Comparison of ENCODE assay signal across 10 cellular contexts in genomic region chr17:78124081-78124835, GRCh38. TPM values are rescaled to one million over a fixed set of nuclear protein-coding genes. Genes with fewer than 3 reads are reported as not detected.
DNase-seq lines count a peak whose midpoint lies in the region; ATAC-seq and TF ChIP-seq lines count a peak whose summit lies in the region.
"Had no signal": no experiment of that assay in that cellular context is flagged by ENCODE, and none has a peak within 500 bp of the region (broad histone marks: within the 10 kb centered on the region; RNA-seq: fewer than 3 reads in every experiment).

No MANE protein-coding gene starts in this region.

- no peaks in the 10 kb centered on the region for H3F3A ChIP-seq in PC-3 (ENCODE audit: low read length, unreplicated experiment)

- H4K20me1 ChIP-seq in PC-3 (ENCODE audit: low read length): no peaks in the 10 kb centered on the region

- peak; percentile 86 to 96 for DNase-seq in AML-193 (lab: John Stamatoyannopoulos, UW)
- DNase-seq in GM13976 (ENCODE audit: low spot score): peak; percentile 81
- peak; percentile 89 for DNase-seq in NOMO-1 treated with dmso at 0.1 percent for 144 hours (lab: John Stamatoyannopoulos, UW; ENCODE audit: unreplicated experiment)
- no peak for DNase-seq in effector memory CD8-positive, alpha-beta T cell
- no peak for DNase-seq in PC-3
- no peak for DNase-seq in NCI-H526 treated with DMSO at 0.1 percent for 48 hours (lab: John Stamatoyannopoulos, UW)
- no peak for DNase-seq in HFFc6
- no peak for DNase-seq in HuH-7.5 (ENCODE audit: low spot score)
- DNase-seq: brain microvascular endothelial cell, Caco-2 had no signal

- no TSS peak for BruUV-seq in PC-3 (replicated peaks; lab: Mats Ljungman, UMichigan)

- no peaks in the 10 kb centered on the region for H3K27me3 ChIP-seq in PC-3 (ENCODE audit: low read length)
- H3K27me3 ChIP-seq: brain microvascular endothelial cell had no signal

- peaks cover 15% of the 10 kb centered on the region for H3K4me1 ChIP-seq in PC-3 (ENCODE audit: insufficient read depth, low read length)

- no peaks in the 10 kb centered on the region for H3K27me3 Mint-ChIP-seq in effector memory CD8-positive, alpha-beta T cell
- H3K27me3 Mint-ChIP-seq in HFFc6 (ENCODE audit: insufficient read depth): peaks cover 13% of the 10 kb centered on the region

- TF ChIP-seq CTCF in GM13976 (IDR thresholded peaks at IDR 0.05; ENCODE audit: borderline replicate concordance, control extremely low read depth, extremely low read depth, insufficient read depth, missing control alignments) (no peak), PC-3 (conservative IDR thresholded peaks at IDR 0.05; ENCODE audit: low read depth, low read length) (no peak), HFFc6 (IDR thresholded peaks at IDR 0.05) (no peak)

- no peak overlapping the region for H3K9ac ChIP-seq in PC-3 (ENCODE audit: low read length)

- H3K9me3 ChIP-seq in PC-3 (ENCODE audit: low read length): no peaks in the 10 kb centered on the region
- H3K9me3 ChIP-seq: Caco-2 had no signal

- peaks cover 92% of the 10 kb centered on the region for H3K36me3 Mint-ChIP-seq in effector memory CD8-positive, alpha-beta T cell (ENCODE audit: insufficient read depth)
- no peaks in the 10 kb centered on the region for H3K36me3 Mint-ChIP-seq in HFFc6 (ENCODE audit: low read depth)

- H3K9me2 ChIP-seq in PC-3 (replicated peaks; ENCODE audit: low read length): no peaks in the 10 kb centered on the region

- CTCF ChIA-PET in PC-3 (lab: Charles Lee): no interaction called here

- intact Hi-C loops in PC-3 (cut with micrococcal nuclease): no loop called here

- H3K4me1 Mint-ChIP-seq in effector memory CD8-positive, alpha-beta T cell (ENCODE audit: low read depth in 2 of 2): peaks cover 58 to 60% of the 10 kb centered on the region in 2 donors
- H3K4me1 Mint-ChIP-seq in HFFc6 (ENCODE audit: low read depth): 0 out of 2 replicates have a peak, but pooled peaks cover 5% of the 10 kb centered on the region

- peak overlapping the region; percentile 91 to 95 for H3K27ac Mint-ChIP-seq in effector memory CD8-positive, alpha-beta T cell
- no peak overlapping the region for H3K27ac Mint-ChIP-seq in HFFc6

- H3K36me3 ChIP-seq in PC-3 (ENCODE audit: low read depth, low read length): peaks cover 18% of the 10 kb centered on the region; the same call in 1 of the 2 replicates

- peaks cover 23% of the 10 kb centered on the region for H3K79me2 ChIP-seq in PC-3 (ENCODE audit: low read length)

- H3K9me3 Mint-ChIP-seq in effector memory CD8-positive, alpha-beta T cell: no peaks in the 10 kb centered on the region
- no peaks in the 10 kb centered on the region for H3K9me3 Mint-ChIP-seq in HFFc6

- no peak overlapping the region for H3K27ac ChIP-seq in PC-3 (ENCODE audit: low read length)
- H3K27ac ChIP-seq: brain microvascular endothelial cell had no signal

- in situ Hi-C loops in GM13976 (cut with MboI; ENCODE audit: low sequenced_read_pairs, unreplicated experiment): no loop called here

- no peak overlapping the region for H3K4me2 ChIP-seq in PC-3 (ENCODE audit: low read length)

- peak overlapping the region; percentile 83 to 86 for H3K4me3 Mint-ChIP-seq in effector memory CD8-positive, alpha-beta T cell
- no peak overlapping the region for H3K4me3 Mint-ChIP-seq in HFFc6

- H2AFZ ChIP-seq in PC-3 (ENCODE audit: low read length): no peak overlapping the region

- H3K4me3 ChIP-seq in PC-3 (ENCODE audit: low read length): no peak overlapping the region

- ATAC-seq in effector memory CD8-positive, alpha-beta T cell (replicated peaks): no peak
- ATAC-seq in PC-3: no peak

- POLR2A ChIA-PET in PC-3 (lab: Charles Lee; ENCODE audit: unreplicated experiment): no interaction called here

RNA-seq across cellular contexts. Expression of gene TMC6, which starts 4.3 kb away (rescaled TPM):
- total RNA-seq in PC-3 (2014; rRNA removed): 97.3 and 138 TPM in 2 replicates
- total RNA-seq in HFFc6 (2021; fragmentation: NEBNext Ultra II Directional; extraction: Animal tissue kit (Norgen Biotek cat#: 25700)): under 1 TPM in 2 of 6 experiments, not detected in 4; 0.20 to 0.59 TPM

RNA-seq across cellular contexts. Expression of gene TMC8, which starts 6.3 kb away (rescaled TPM):
- 4.6 and 5.3 TPM in 2 replicates for total RNA-seq in PC-3 (2014; rRNA removed)
- not detected for total RNA-seq in HFFc6 (2021; fragmentation: NEBNext Ultra II Directional; extraction: Animal tissue kit (Norgen Biotek cat#: 25700))
- total RNA-seq: Caco-2 had no signal

RNA-seq across cellular contexts. Expression of gene C17orf99, which starts 21.9 kb away (rescaled TPM):
- total RNA-seq in PC-3 (2014; rRNA removed): 3.2 TPM in 1 of 2 replicates, not detected in the other
- not detected for total RNA-seq in HFFc6 (2021; fragmentation: NEBNext Ultra II Directional; extraction: Animal tissue kit (Norgen Biotek cat#: 25700))
- total RNA-seq: Caco-2 had no signal

RNA-seq across cellular contexts. Expression of gene SYNGR2, which starts 44.1 kb away (rescaled TPM):
- total RNA-seq in PC-3 (2014; rRNA removed): 213 and 220 TPM in 2 replicates
- 100 to 1,000 TPM in 1 of 6 experiments, 10 to 100 TPM in 5; 44.6 to 104 (median 54.7) TPM for total RNA-seq in HFFc6 (2021; fragmentation: NEBNext Ultra II Directional; extraction: Animal tissue kit (Norgen Biotek cat#: 25700))

Comparison
In these comparisons a context has a peak if more than half of its experiments do, and no peak if none do; other contexts are left out.
1. DNase-seq: peak in AML-193 (2 of 2), GM13976 (single experiment) and NOMO-1 treated with dmso at 0.1 percent for 144 hours (single experiment); none in effector memory CD8-positive, alpha-beta T cell (0 of 3), PC-3 (single experiment), NCI-H526 treated with DMSO at 0.1 percent for 48 hours (single experiment), HFFc6 (single experiment) and HuH-7.5 (single experiment).
2. RNA of gene TMC6, which starts 4.3 kb away (total RNA-seq): 97.3 to 138 TPM in PC-3; 0.20 to 0.59 TPM in HFFc6; every median in the first group is over 10 times any median in the second.